In the genomic region with DNA sequence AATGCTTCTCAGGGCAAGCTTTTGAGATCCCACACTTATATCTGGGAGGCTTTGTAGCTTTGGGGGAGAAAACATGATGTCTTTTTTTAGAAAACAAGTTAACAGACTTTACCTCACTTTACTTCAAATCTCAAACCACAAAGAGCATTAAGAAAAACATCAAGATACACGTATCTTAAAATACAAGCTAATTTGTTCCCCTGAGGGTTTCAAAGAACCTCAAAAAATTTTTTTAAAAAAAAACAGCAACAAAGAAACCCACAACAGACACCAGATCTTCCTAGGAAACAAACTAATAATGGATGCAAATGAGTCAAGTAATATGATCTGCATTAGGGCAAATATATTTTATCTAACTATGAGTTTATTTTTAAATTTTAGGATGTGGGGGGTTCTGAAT, we compare ENCODE assay signal across 27 cellular contexts. TPM values are rescaled to one million over a fixed set of nuclear protein-coding genes. Genes with fewer than 3 reads are reported as not detected.
DNase-seq lines count a peak whose midpoint lies in the region; ATAC-seq lines count a peak whose summit lies in the region.
"Had no signal": no experiment of that assay in that cellular context is flagged by ENCODE, and none has a peak within 500 bp of the region (broad histone marks: within the 10 kb centered on the region; RNA-seq: fewer than 3 reads in every experiment).

No MANE protein-coding gene starts in this region.

- no peak for ATAC-seq in activated CD4-positive, alpha-beta T cell treated with anti-CD3 and anti-CD28 coated beads for 36 hours
- ATAC-seq in T-cell (replicated peaks in 1 of 4) (no peak), naive B cell (ENCODE audit: low read depth in 2 of 2) (no peak), HG03469 (IDR thresholded peaks at IDR 0.05; ENCODE audit: unreplicated experiment) (no peak)
- ATAC-seq: pancreas, SK-N-SH treated with all-trans-retinoic acid at 6 μM for 48 hours, upper lobe of right lung had no signal

- H3K4me3 Mint-ChIP-seq in activated CD4-positive, alpha-beta T cell treated with anti-CD3 and anti-CD28 coated beads for 36 hours = no peak overlapping the region
- H3K4me3 Mint-ChIP-seq in CD8-positive, alpha-beta memory T cell = peak overlapping the region in 2 of 7 donors; percentile 10 to 22
- no peak overlapping the region for H3K4me3 Mint-ChIP-seq in T-cell
- peak overlapping the region; percentile 48 to 84 (median 72) for H3K4me3 Mint-ChIP-seq in naive B cell

- POLR2A ChIA-PET in activated CD4-positive, alpha-beta T cell treated with anti-CD3 and anti-CD28 coated beads for 36 hours (lab: Charles Lee) = no interaction called here
- POLR2A ChIA-PET in CD8-positive, alpha-beta memory T cell (lab: Charles Lee) = no interaction called here
- POLR2A ChIA-PET in T-cell (lab: Charles Lee) = no interaction called here

- H3K27ac ChIP-seq in CD8-positive, alpha-beta memory T cell (ENCODE audit: low read depth, low read length) = no peak overlapping the region
- H3K27ac ChIP-seq: coronary artery, HL-60, pancreas, right atrium auricular region, upper lobe of right lung had no signal

- peak overlapping the region; percentile 13 for H3K27ac Mint-ChIP-seq in activated CD4-positive, alpha-beta T cell treated with anti-CD3 and anti-CD28 coated beads for 36 hours
- H3K27ac Mint-ChIP-seq in CD8-positive, alpha-beta memory T cell = peak overlapping the region in 6 of 8 donors; percentile 11 to 82 (median 64)
- H3K27ac Mint-ChIP-seq in T-cell (peak overlapping the region; percentile 50), naive B cell (peak overlapping the region; percentile 77 to 95 (median 88))

- no peaks in the 10 kb centered on the region for H3K27me3 Mint-ChIP-seq in activated CD4-positive, alpha-beta T cell treated with anti-CD3 and anti-CD28 coated beads for 36 hours
- H3K27me3 Mint-ChIP-seq in CD8-positive, alpha-beta memory T cell = no peaks in the 10 kb centered on the region
- H3K27me3 Mint-ChIP-seq in T-cell = no peaks in the 10 kb centered on the region
- H3K27me3 Mint-ChIP-seq in naive B cell = no peaks in the 10 kb centered on the region

- H3K4me3 ChIP-seq in CD8-positive, alpha-beta memory T cell (ENCODE audit: low read length) = no peak overlapping the region
- H3K4me3 ChIP-seq: coronary artery, lung, pancreas, right atrium auricular region, upper lobe of right lung had no signal

- no peaks in the 10 kb centered on the region for H3K9me3 Mint-ChIP-seq in activated CD4-positive, alpha-beta T cell treated with anti-CD3 and anti-CD28 coated beads for 36 hours (ENCODE audit: low read depth)
- no peaks in the 10 kb centered on the region for H3K9me3 Mint-ChIP-seq in CD8-positive, alpha-beta memory T cell
- no peaks in the 10 kb centered on the region for H3K9me3 Mint-ChIP-seq in T-cell
- peaks cover 2 to 18% (median 11%) of the 10 kb centered on the region in 7 donors for H3K9me3 Mint-ChIP-seq in naive B cell

- H3K36me3 Mint-ChIP-seq in activated CD4-positive, alpha-beta T cell treated with anti-CD3 and anti-CD28 coated beads for 36 hours (ENCODE audit: low read depth) = peaks cover 16% of the 10 kb centered on the region
- peaks cover 7 to 45% (median 12%) of the 10 kb centered on the region in 3 donors for H3K36me3 Mint-ChIP-seq in CD8-positive, alpha-beta memory T cell
- H3K36me3 Mint-ChIP-seq in T-cell (peaks cover 27% of the 10 kb centered on the region), naive B cell (peaks cover 28 to 29% of the 10 kb centered on the region in 2 donors)

- CTCF ChIA-PET in activated CD4-positive, alpha-beta T cell treated with anti-CD3 and anti-CD28 coated beads for 36 hours (lab: Charles Lee) = no interaction called here
- CTCF ChIA-PET in CD8-positive, alpha-beta memory T cell (lab: Charles Lee) = interaction anchor here (1.5 to 5.9 kb wide), 2 partner anchors 25 to 139 kb away, joined by 5 to 31 read pairs; a partner anchor contains a TSS
- CTCF ChIA-PET in T-cell (lab: Charles Lee) = interaction anchor here (0.9 to 3.9 kb wide), 5 partner anchors 9 to 59 kb away, joined by 3 to 35 read pairs (median 3); a partner anchor contains a TSS

- H3K27me3 ChIP-seq in CD8-positive, alpha-beta memory T cell (ENCODE audit: insufficient read depth, low read length, poor library complexity, severe bottlenecking) = no peaks in the 10 kb centered on the region
- H3K27me3 ChIP-seq: pancreas, right atrium auricular region, upper lobe of right lung had no signal

- DNase-seq in activated CD4-positive, alpha-beta T cell treated with anti-CD3 and anti-CD28 coated beads for 36 hours = no peak
- DNase-seq in activated CD4-positive, alpha-beta T cell treated with anti-CD3 and anti-CD28 coated beads, Interleukin-2, amount 50 U/mL, for 1 hour = no peak
- DNase-seq in CD8-positive, alpha-beta memory T cell = no peak
- DNase-seq in T-cell (no peak), naive B cell (no peak), NCI-H526 treated with DMSO at 0.1 percent for 48 hours (lab: John Stamatoyannopoulos, UW) (no peak)
- no peak for DNase-seq in activated effector memory CD4-positive, alpha-beta T cell treated with anti-CD3 and anti-CD28 coated beads, Interleukin-2, amount 50 U/mL, for 16 hours
- DNase-seq: activated CD8-positive, alpha-beta memory T cell treated with anti-CD3 and anti-CD28 coated beads, Interleukin-2, amount 50 U/mL, for 48 hours; activated gamma-delta T cell treated with Interleukin-2 at 50 U/mL for 16 hours; amygdala; EL; NCI-H1436; NCI-H524; pancreas; RPMI8226; stimulated activated CD4-positive, alpha-beta T cell treated with anti-CD3 and anti-CD28 coated beads, Interleukin-12 subunit alpha, Interleukin-12 subunit beta, amount 100 ng/mL, for 4 hours; upper lobe of right lung had no signal

- intact Hi-C loops in activated CD4-positive, alpha-beta T cell treated with anti-CD3 and anti-CD28 coated beads for 36 hours (cut with DNase I, micrococcal nuclease) = no loop called here

- peaks cover 20% of the 10 kb centered on the region for H3K4me1 Mint-ChIP-seq in activated CD4-positive, alpha-beta T cell treated with anti-CD3 and anti-CD28 coated beads for 36 hours
- peaks cover 46 to 73% (median 50%) of the 10 kb centered on the region in 3 donors for H3K4me1 Mint-ChIP-seq in CD8-positive, alpha-beta memory T cell
- H3K4me1 Mint-ChIP-seq in T-cell (peaks cover 19 to 47% (median 33%) of the 10 kb centered on the region in 3 donors), naive B cell (peaks cover 48 to 88% (median 71%) of the 10 kb centered on the region in 3 donors)

- no peaks in the 10 kb centered on the region for H3K9me3 ChIP-seq in CD8-positive, alpha-beta memory T cell (ENCODE audit: low read length)
- H3K9me3 ChIP-seq: pancreas, right atrium auricular region, upper lobe of right lung had no signal

- no peaks in the 10 kb centered on the region for H3K36me3 ChIP-seq in CD8-positive, alpha-beta memory T cell (ENCODE audit: insufficient read depth, low read length)

- H3K4me1 ChIP-seq in CD8-positive, alpha-beta memory T cell (ENCODE audit: insufficient read depth, low read length) = no peaks in the 10 kb centered on the region

RNA-seq across cellular contexts. Expression of a gene that starts 24.7 kb away (rescaled TPM):
- total RNA-seq in activated CD4-positive, alpha-beta T cell treated with anti-CD3 and anti-CD28 coated beads for 36 hours = 10 to 100 TPM; 13.3 to 14.9 TPM
- total RNA-seq in CD8-positive, alpha-beta memory T cell = 10 to 100 TPM; 47.3 to 51.2 TPM
- 27.5 TPM for polyA plus RNA-seq in CD8-positive, alpha-beta memory T cell
- 10 to 100 TPM in 4 of 5 donors, 1 to 10 TPM in 1; 8.8 to 21.8 (median 14.9) TPM for total RNA-seq in T-cell
- polyA plus RNA-seq in naive B cell (ENCODE audit: low read depth in 6 of 6) = 100 to 1,000 TPM in 3 of 6 donors, 10 to 100 TPM in 3; 79.8 to 115 (median 101) TPM

RNA-seq across cellular contexts. Expression of a gene that starts 42.6 kb away (rescaled TPM):
- not detected for total RNA-seq in activated CD4-positive, alpha-beta T cell treated with anti-CD3 and anti-CD28 coated beads for 36 hours
- under 1 TPM in 1 of 2 experiments, not detected in 1; 0.09 TPM for total RNA-seq in CD8-positive, alpha-beta memory T cell
- not detected for polyA plus RNA-seq in CD8-positive, alpha-beta memory T cell
- under 1 TPM in 3 of 5 donors, not detected in 2; 0.13 to 0.35 (median 0.19) TPM for total RNA-seq in T-cell
- polyA plus RNA-seq in naive B cell (ENCODE audit: low read depth in 6 of 6) = 1 to 10 TPM in 5 of 6 donors, under 1 TPM in 1; 1.00 to 4.3 (median 2.9) TPM
- total RNA-seq: A172, H4, subcutaneous adipose tissue, upper lobe of right lung had no signal
- polyA plus RNA-seq: keratinocyte had no signal

Comparison
In these comparisons a context has a peak if more than half of its experiments do, and no peak if none do; other contexts are left out.
1. H3K27ac Mint-ChIP-seq: peak in every context shown above with its lines; median percentile 88 in naive B cell; 64 in CD8-positive, alpha-beta memory T cell; 50 in T-cell; 13 in activated CD4-positive, alpha-beta T cell treated with anti-CD3 and anti-CD28 coated beads for 36 hours.
2. H3K4me3 Mint-ChIP-seq: peak in naive B cell (8 of 8); none in activated CD4-positive, alpha-beta T cell treated with anti-CD3 and anti-CD28 coated beads for 36 hours (single experiment) and T-cell (0 of 3).